In genomic region chr14:74018029-74018703, GRCh38 we compare ENCODE assay signal across 8 cellular contexts. TPM values are rescaled to one million over a fixed set of nuclear protein-coding genes. Genes with fewer than 3 reads are reported as not detected.
DNase-seq lines count a peak whose midpoint lies in the region; ATAC-seq, FAIRE-seq and TF ChIP-seq lines count a peak whose summit lies in the region.

No MANE protein-coding gene starts in this region.

- CTCF ChIA-PET in activated CD4-positive, alpha-beta T cell treated with anti-CD3 and anti-CD28 coated beads, Interleukin-2, amount 10 ng/mL, durations not matched to agents 7 days and 5 days (lab: Charles Lee): interaction anchor here (0.6 to 1.2 kb wide), 2 partner anchors 10 to 12 kb away, joined by 3 to 4 read pairs; no protein-coding TSS in a partner anchor

- 9% methylated on average over 17 of the region's 18 CpGs for WGBS in prostate gland

- H3K4me3 ChIP-seq in prostate gland: peak overlapping the region; percentile 64 to 67

- intact Hi-C loops in prostate gland (cut with DNase I) (no loop called here), posterior cingulate gyrus (cut with DNase I) (loop anchor here (2.0 kb wide), 2 partner anchors 67 kb away; partner anchors contain the start of genes ALDH6A1, COQ6, FAM161B and LIN52)

- no peaks in the 10 kb centered on the region for H3K4me1 ChIP-seq in prostate gland (replicated peaks)

- peaks cover 24% of the 10 kb centered on the region for H3K4me1 Mint-ChIP-seq in activated CD4-positive, alpha-beta T cell treated with anti-CD3 and anti-CD28 coated beads, Interleukin-2, amount 10 ng/mL, durations not matched to agents 7 days and 5 days

- peaks cover 3% of the 10 kb centered on the region for H3K36me3 Mint-ChIP-seq in activated CD4-positive, alpha-beta T cell treated with anti-CD3 and anti-CD28 coated beads, Interleukin-2, amount 10 ng/mL, durations not matched to agents 7 days and 5 days (ENCODE audit: low read depth)
- peaks cover 0 to 4% of the 10 kb centered on the region in 2 donors for H3K36me3 Mint-ChIP-seq in activated naive CD4-positive, alpha-beta T cell treated with anti-CD3 and anti-CD28 coated beads, Interleukin-2, amount 50 U/mL, for 72 hours

- no peaks in the 10 kb centered on the region for H3K36me3 ChIP-seq in prostate gland

- ATAC-seq in activated naive CD4-positive, alpha-beta T cell treated with anti-CD3 and anti-CD28 coated beads, Interleukin-2, amount 50 U/mL, for 72 hours: peak; percentile 45 to 55
- ATAC-seq in HG03025 (IDR thresholded peaks at IDR 0.05; ENCODE audit: low FRiP score, unreplicated experiment): no peak

- TF ChIP-seq POLR2A in prostate gland (IDR thresholded peaks at IDR 0.05): no peak

- DNase-seq in activated CD4-positive, alpha-beta T cell treated with anti-CD3 and anti-CD28 coated beads, Interleukin-2, amount 10 ng/mL, durations not matched to agents 7 days and 5 days: peak; percentile 6
- no peak for DNase-seq in activated CD4-positive, alpha-beta T cell treated with anti-CD3 and anti-CD28 coated beads for 1 hour
- peak; percentile 86 for DNase-seq in HTR-8/SVneo (ENCODE audit: insufficient read length, low spot score)
- DNase-seq in activated naive CD4-positive, alpha-beta T cell treated with anti-CD3 and anti-CD28 coated beads, Interleukin-2, amount 50 U/mL, for 72 hours (ENCODE audit: low spot score in 2 of 2): no peak
- DNase-seq in glomerular visceral epithelial cell (ENCODE audit: extremely low spot score): peak; percentile 12
- no peak for DNase-seq in prostate gland (ENCODE audit: low spot score)
- no peak for DNase-seq in posterior cingulate gyrus

- TF ChIP-seq CTCF in prostate gland (IDR thresholded peaks at IDR 0.05): no peak

- FAIRE-seq in HTR-8/SVneo (lab: Jason Lieb, UNC): no peak

- no peaks in the 10 kb centered on the region for H3K9me3 Mint-ChIP-seq in activated CD4-positive, alpha-beta T cell treated with anti-CD3 and anti-CD28 coated beads, Interleukin-2, amount 10 ng/mL, durations not matched to agents 7 days and 5 days
- no peaks in the 10 kb centered on the region for H3K9me3 Mint-ChIP-seq in activated naive CD4-positive, alpha-beta T cell treated with anti-CD3 and anti-CD28 coated beads, Interleukin-2, amount 50 U/mL, for 72 hours

- H3K27me3 Mint-ChIP-seq in activated CD4-positive, alpha-beta T cell treated with anti-CD3 and anti-CD28 coated beads, Interleukin-2, amount 10 ng/mL, durations not matched to agents 7 days and 5 days: no peaks in the 10 kb centered on the region

- H3K27me3 ChIP-seq in prostate gland (replicated peaks; ENCODE audit: insufficient read depth): no peaks in the 10 kb centered on the region

- H3K27ac Mint-ChIP-seq in activated CD4-positive, alpha-beta T cell treated with anti-CD3 and anti-CD28 coated beads, Interleukin-2, amount 10 ng/mL, durations not matched to agents 7 days and 5 days: peak overlapping the region; percentile 97
- peak overlapping the region; percentile 98 to 99 for H3K27ac Mint-ChIP-seq in activated naive CD4-positive, alpha-beta T cell treated with anti-CD3 and anti-CD28 coated beads, Interleukin-2, amount 50 U/mL, for 72 hours

- H3K4me3 Mint-ChIP-seq in activated CD4-positive, alpha-beta T cell treated with anti-CD3 and anti-CD28 coated beads, Interleukin-2, amount 10 ng/mL, durations not matched to agents 7 days and 5 days: peak overlapping the region; percentile 83

- H3K27ac ChIP-seq in prostate gland: peak overlapping the region; percentile 94 to 97

- no peaks in the 10 kb centered on the region for H3K9me3 ChIP-seq in prostate gland

- POLR2A ChIA-PET in activated CD4-positive, alpha-beta T cell treated with anti-CD3 and anti-CD28 coated beads, Interleukin-2, amount 10 ng/mL, durations not matched to agents 7 days and 5 days (lab: Charles Lee): interaction anchor here (0.6 to 1.2 kb wide), 2 partner anchors 68 to 230 kb away, joined by 3 to 4 read pairs; partner anchors contain the start of genes COQ6 and FAM161B

RNA-seq across cellular contexts. Expression of gene ENTPD5, which starts 0.9 kb away (rescaled TPM):
- total RNA-seq in activated CD4-positive, alpha-beta T cell treated with anti-CD3 and anti-CD28 coated beads, Interleukin-2, amount 10 ng/mL, durations not matched to agents 7 days and 5 days: 10 to 100 TPM in 1 of 2 experiments, 1 to 10 TPM in 1; 9.7 to 13.1 TPM
- 10 to 100 TPM in 1 of 2 donors, 1 to 10 TPM in 1; 3.1 to 14.4 TPM for total RNA-seq in activated naive CD4-positive, alpha-beta T cell treated with anti-CD3 and anti-CD28 coated beads, Interleukin-2, amount 50 U/mL, for 72 hours
- 10 to 100 TPM; 33.4 to 63.6 TPM for total RNA-seq in prostate gland

RNA-seq across cellular contexts. Expression of gene BBOF1, which starts 1.0 kb away (rescaled TPM):
- total RNA-seq in activated CD4-positive, alpha-beta T cell treated with anti-CD3 and anti-CD28 coated beads, Interleukin-2, amount 10 ng/mL, durations not matched to agents 7 days and 5 days: 1 to 10 TPM; 1.4 to 1.7 TPM
- total RNA-seq in activated naive CD4-positive, alpha-beta T cell treated with anti-CD3 and anti-CD28 coated beads, Interleukin-2, amount 50 U/mL, for 72 hours: 1 to 10 TPM in 1 of 2 donors, under 1 TPM in 1; 0.64 to 1.4 TPM
- 1 to 10 TPM; 3.6 to 5.9 TPM for total RNA-seq in prostate gland

Comparison
In these comparisons a context has a peak if more than half of its experiments do, and no peak if none do; other contexts are left out.
1. DNase-seq: peak in activated CD4-positive, alpha-beta T cell treated with anti-CD3 and anti-CD28 coated beads, Interleukin-2, amount 10 ng/mL, durations not matched to agents 7 days and 5 days (single experiment), HTR-8/SVneo (single experiment) and glomerular visceral epithelial cell (single experiment); none in activated CD4-positive, alpha-beta T cell treated with anti-CD3 and anti-CD28 coated beads for 1 hour (single experiment), activated naive CD4-positive, alpha-beta T cell treated with anti-CD3 and anti-CD28 coated beads, Interleukin-2, amount 50 U/mL, for 72 hours (0 of 2), prostate gland (single experiment) and posterior cingulate gyrus (0 of 10).